Comparison of ENCODE assay signal across 8 cellular contexts in the genomic region with DNA sequence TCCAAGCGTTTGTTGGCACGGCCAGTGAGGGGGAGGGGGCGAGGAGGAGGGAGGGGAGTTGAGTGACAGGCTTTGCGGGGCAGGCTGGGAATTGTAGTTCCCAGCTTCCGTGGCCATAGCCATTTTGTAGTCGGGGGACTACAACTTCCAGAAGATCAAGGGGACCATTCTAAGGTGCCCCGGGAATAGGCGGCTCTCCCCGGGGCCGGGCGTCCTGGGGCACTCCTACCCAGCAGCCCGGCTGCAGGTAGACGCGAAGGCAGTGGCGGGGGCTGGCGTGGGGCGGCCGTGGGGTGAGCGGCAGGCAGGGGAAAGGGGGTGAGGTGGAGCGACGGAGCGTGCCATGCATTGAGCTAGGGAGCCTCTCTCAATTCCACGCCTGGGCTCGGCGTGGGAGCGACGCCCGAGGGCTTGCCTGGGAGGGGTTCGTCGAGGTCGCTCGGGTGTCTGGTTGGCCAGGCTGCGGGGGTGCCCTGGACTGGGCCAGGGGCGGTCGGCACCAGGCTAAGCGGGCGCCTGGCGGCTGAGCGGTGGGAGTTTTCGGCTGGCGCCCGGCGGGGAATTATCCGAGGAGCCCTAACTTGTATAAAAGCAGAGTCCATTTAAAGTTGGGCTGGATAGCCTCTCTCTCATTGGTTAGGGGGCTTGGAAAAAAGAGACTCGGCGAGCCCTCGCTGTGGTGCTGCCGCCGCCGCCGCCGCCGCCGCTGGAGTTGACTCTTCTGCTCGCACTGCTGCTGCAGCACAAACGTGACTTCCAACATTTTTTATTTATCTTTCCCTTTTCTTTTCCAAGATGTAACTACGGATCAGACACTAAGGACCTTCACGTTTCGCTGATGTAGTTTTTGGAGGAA. TPM values are rescaled to one million over a fixed set of nuclear protein-coding genes. Genes with fewer than 3 reads are reported as not detected.
DNase-seq lines count a peak whose midpoint lies in the region; ATAC-seq and TF ChIP-seq lines count a peak whose summit lies in the region.

A gene (plus strand): TSS at position 709 of the 856 bp plus-strand sequence. CDS start 471 bp downstream, outside the sequence.

- peak within 1 kb of the TSS; percentile 61 to 99 (median 84) for H3K4me3 ChIP-seq in fibroblast of lung (replicated peaks in 1 of 4; ENCODE audit: control extremely low read depth in 1 of 4, insufficient read depth in 1 of 4, low read depth in 3 of 4, low read length in 4 of 4)

- no peaks in the 10 kb centered on the region for H3K9me3 ChIP-seq in fibroblast of lung (ENCODE audit: control insufficient read depth, insufficient read depth, low read depth, low read length)

- peak within 1 kb of the TSS; percentile 100 for H3K4me3 Mint-ChIP-seq in activated T-helper 17 cell treated with anti-CD3 and anti-CD28 coated beads, Interleukin-2, amount 50 U/mL, for 72 hours
- H3K4me3 Mint-ChIP-seq in naive thymus-derived CD8-positive, alpha-beta T cell = peak within 1 kb of the TSS; percentile 91 to 100 (median 99)
- peak within 1 kb of the TSS; percentile 99 to 100 for H3K4me3 Mint-ChIP-seq in stimulated activated naive B cell treated with anti-CD40 and anti-IgM and Interleukin-4, amounts not matched to agents 10 μg/mL and 1 μg/mL and 100 μg/mL, for 72 hours

- DNase-seq in EL (peak; percentile 98), H4 (ENCODE audit: low spot score) (peak; percentile 96), LoVo (ENCODE audit: low spot score) (peak; percentile 93), RWPE1 (ENCODE audit: low spot score) (peak; percentile 98), fibroblast of lung (ENCODE audit: low read depth in 2 of 2) (peak; percentile 97 to 98)
- DNase-seq in naive thymus-derived CD8-positive, alpha-beta T cell = peak; percentile 79 to 100 (median 92)
- DNase-seq in stimulated activated naive B cell treated with anti-CD40 and anti-IgM and Interleukin-4, amounts not matched to agents 10 μg/mL and 1 μg/mL and 100 μg/mL, for 72 hours = peak; percentile 97

- peak within 1 kb of the TSS; percentile 86 for H2AFZ ChIP-seq in fibroblast of lung (ENCODE audit: low read length)

- H3K36me3 ChIP-seq in fibroblast of lung (ENCODE audit: control insufficient read depth, insufficient read depth, low read length) = no peaks in the 10 kb centered on the region

- H4K20me1 ChIP-seq in fibroblast of lung (ENCODE audit: control insufficient read depth, extremely low read depth, insufficient read depth, low read length) = no peaks in the 10 kb centered on the region

- POLR2A ChIA-PET in RWPE1 (lab: Yijun Ruan, JAX; ENCODE audit: low non-redundant PET) = interaction anchor here (0.6 kb wide), 1 partner anchor 40 kb away, joined by 4 read pairs; no protein-coding TSS in a partner anchor
- POLR2A ChIA-PET in naive thymus-derived CD8-positive, alpha-beta T cell (lab: Charles Lee) = interaction anchor here (0.6 to 1.2 kb wide), 4 partner anchors 12 to 1534 kb away, joined by 3 to 7 read pairs (median 4); a partner anchor contains a TSS

- H3K4me1 ChIP-seq in fibroblast of lung (ENCODE audit: control insufficient read depth, extremely low read depth, insufficient read depth, low read length) = no peaks in the 10 kb centered on the region

- H3K36me3 Mint-ChIP-seq in activated T-helper 17 cell treated with anti-CD3 and anti-CD28 coated beads, Interleukin-2, amount 50 U/mL, for 72 hours (ENCODE audit: low read depth) = peaks cover 50% of the 10 kb centered on the region
- H3K36me3 Mint-ChIP-seq in naive thymus-derived CD8-positive, alpha-beta T cell = no peaks in the 10 kb centered on the region
- H3K36me3 Mint-ChIP-seq in stimulated activated naive B cell treated with anti-CD40 and anti-IgM and Interleukin-4, amounts not matched to agents 10 μg/mL and 1 μg/mL and 100 μg/mL, for 72 hours = peaks cover 0 to 7% of the 10 kb centered on the region in 2 donors

- peaks cover 21% of the 10 kb centered on the region for H3K79me2 ChIP-seq in fibroblast of lung (ENCODE audit: control insufficient read depth, insufficient read depth, low read length)

- peak within 1 kb of the TSS; percentile 89 for H3K4me2 ChIP-seq in fibroblast of lung (ENCODE audit: extremely low read depth, insufficient read depth, low read length)

- H3K9ac ChIP-seq in fibroblast of lung (ENCODE audit: insufficient read depth, low read length) = peak within 1 kb of the TSS; percentile 89

- H3K9me3 Mint-ChIP-seq in activated T-helper 17 cell treated with anti-CD3 and anti-CD28 coated beads, Interleukin-2, amount 50 U/mL, for 72 hours = no peaks in the 10 kb centered on the region
- no peaks in the 10 kb centered on the region for H3K9me3 Mint-ChIP-seq in naive thymus-derived CD8-positive, alpha-beta T cell
- no peaks in the 10 kb centered on the region for H3K9me3 Mint-ChIP-seq in stimulated activated naive B cell treated with anti-CD40 and anti-IgM and Interleukin-4, amounts not matched to agents 10 μg/mL and 1 μg/mL and 100 μg/mL, for 72 hours

- CTCF ChIA-PET in RWPE1 (lab: Yijun Ruan, JAX) = interaction anchor here (0.6 kb wide), 2 partner anchors 114 to 1337 kb away, joined by 3 to 4 read pairs; no protein-coding TSS in a partner anchor

- H3K27ac ChIP-seq in RWPE1 = peak within 1 kb of the TSS; percentile 97
- peak within 1 kb of the TSS; percentile 84 for H3K27ac ChIP-seq in fibroblast of lung (ENCODE audit: insufficient read depth, low read length)

- H3K27me3 Mint-ChIP-seq in activated T-helper 17 cell treated with anti-CD3 and anti-CD28 coated beads, Interleukin-2, amount 50 U/mL, for 72 hours = no peaks in the 10 kb centered on the region
- peaks cover 0 to 2% (median 0%) of the 10 kb centered on the region in 5 donors for H3K27me3 Mint-ChIP-seq in naive thymus-derived CD8-positive, alpha-beta T cell
- no peaks in the 10 kb centered on the region for H3K27me3 Mint-ChIP-seq in stimulated activated naive B cell treated with anti-CD40 and anti-IgM and Interleukin-4, amounts not matched to agents 10 μg/mL and 1 μg/mL and 100 μg/mL, for 72 hours

- peak within 1 kb of the TSS; percentile 100 for H3K27ac Mint-ChIP-seq in activated T-helper 17 cell treated with anti-CD3 and anti-CD28 coated beads, Interleukin-2, amount 50 U/mL, for 72 hours
- H3K27ac Mint-ChIP-seq in naive thymus-derived CD8-positive, alpha-beta T cell = peak within 1 kb of the TSS; percentile 86 to 99 (median 98)
- peak within 1 kb of the TSS; percentile 100 for H3K27ac Mint-ChIP-seq in stimulated activated naive B cell treated with anti-CD40 and anti-IgM and Interleukin-4, amounts not matched to agents 10 μg/mL and 1 μg/mL and 100 μg/mL, for 72 hours

- peak; percentile 75 for ATAC-seq in activated T-helper 17 cell treated with anti-CD3 and anti-CD28 coated beads, Interleukin-2, amount 50 U/mL, for 72 hours (replicated peaks)
- ATAC-seq in naive thymus-derived CD8-positive, alpha-beta T cell = peak; percentile 41 to 45
- peak; percentile 72 to 78 for ATAC-seq in stimulated activated naive B cell treated with anti-CD40 and anti-IgM and Interleukin-4, amounts not matched to agents 10 μg/mL and 1 μg/mL and 100 μg/mL, for 72 hours (replicated peaks)

- peaks cover 15% of the 10 kb centered on the region for H3K4me1 Mint-ChIP-seq in activated T-helper 17 cell treated with anti-CD3 and anti-CD28 coated beads, Interleukin-2, amount 50 U/mL, for 72 hours
- peaks cover 19 to 34% (median 24%) of the 10 kb centered on the region in 4 donors for H3K4me1 Mint-ChIP-seq in naive thymus-derived CD8-positive, alpha-beta T cell
- peaks cover 16 to 35% of the 10 kb centered on the region in 2 donors for H3K4me1 Mint-ChIP-seq in stimulated activated naive B cell treated with anti-CD40 and anti-IgM and Interleukin-4, amounts not matched to agents 10 μg/mL and 1 μg/mL and 100 μg/mL, for 72 hours

- TF ChIP-seq CTCF in RWPE1 (conservative IDR thresholded peaks at IDR 0.05; ENCODE audit: low read depth) (no peak), fibroblast of lung (conservative IDR thresholded peaks at IDR 0.05 in 1 of 2, IDR thresholded peaks at IDR 0.05 in 1 of 2; ENCODE audit: low read depth in 1 of 2, low read length in 2 of 2) (no peak)

- no peaks in the 10 kb centered on the region for H3K27me3 ChIP-seq in fibroblast of lung (ENCODE audit: control insufficient read depth, insufficient read depth, low read length)

RNA-seq across cellular contexts. Expression of the gene that starts here (rescaled TPM):
- total RNA-seq in H4 (2014; rRNA removed; shearing (Covaris generic)) = 4.9 and 6.0 TPM in 2 replicates
- total RNA-seq in activated T-helper 17 cell treated with anti-CD3 and anti-CD28 coated beads, Interleukin-2, amount 50 U/mL, for 72 hours = 10 to 100 TPM; 20.7 to 50.3 TPM
- total RNA-seq in fibroblast of lung = 3.9 and 5.0 TPM in 2 replicates
- polyA plus RNA-seq in fibroblast of lung = 5.6 and 8.2 TPM in 2 replicates
- 4.5 and 7.0 TPM in 2 replicates for polyA plus RNA-seq in fibroblast of lung (2012)
- polyA minus RNA-seq in fibroblast of lung (ENCODE audit: low replicate concordance) = 5.5 and 5.6 TPM in 2 replicates
- total RNA-seq in naive thymus-derived CD8-positive, alpha-beta T cell = 10 to 100 TPM; 23.0 to 23.5 TPM
- polyA plus RNA-seq in naive thymus-derived CD8-positive, alpha-beta T cell = 10 to 100 TPM in 2 of 3 donors, 1 to 10 TPM in 1; 7.6 to 11.8 (median 10.1) TPM

Comparison
In these comparisons a context has a peak if more than half of its experiments do, and no peak if none do; other contexts are left out.
1. Peak in every context shown above with its lines: DNase-seq, ATAC-seq, H3K4me3 ChIP-seq and H3K27ac ChIP-seq.